10 cellular contexts compared by ENCODE assay signal in genomic region chr9:37984672-37985611, GRCh38.
DNase-seq lines count a peak whose midpoint lies in the region; ATAC-seq and TF ChIP-seq lines count a peak whose summit lies in the region.
"Had no signal": no experiment of that assay in that cellular context is flagged by ENCODE, and none has a peak within 500 bp of the region (broad histone marks: within the 10 kb centered on the region; RNA-seq: fewer than 3 reads in every experiment).

No MANE protein-coding gene starts in this region.

- POLR2A ChIA-PET in activated CD4-positive, alpha-beta T cell treated with anti-CD3 and anti-CD28 coated beads for 36 hours (lab: Charles Lee), result no interaction called here

- H3K4me1 Mint-ChIP-seq in activated CD4-positive, alpha-beta T cell treated with anti-CD3 and anti-CD28 coated beads for 36 hours, result no peaks in the 10 kb centered on the region

- H3K4me3 ChIP-seq in RWPE2 (ENCODE audit: severe bottlenecking) (no peak overlapping the region), foreskin fibroblast (ENCODE audit: low read depth in 1 of 2, low read length in 2 of 2) (no peak overlapping the region), spleen (no peak overlapping the region)

- H3K36me3 ChIP-seq in RWPE2 (ENCODE audit: low read depth) (peaks cover 23% of the 10 kb centered on the region), spleen (no peaks in the 10 kb centered on the region)

- H3K36me3 Mint-ChIP-seq in activated CD4-positive, alpha-beta T cell treated with anti-CD3 and anti-CD28 coated beads for 36 hours (ENCODE audit: low read depth), result peaks cover 2% of the 10 kb centered on the region
- H3K36me3 Mint-ChIP-seq: T-cell had no signal

- H3K27me3 Mint-ChIP-seq in activated CD4-positive, alpha-beta T cell treated with anti-CD3 and anti-CD28 coated beads for 36 hours, result no peaks in the 10 kb centered on the region
- H3K27me3 Mint-ChIP-seq: T-cell had no signal

- no peak for DNase-seq in activated CD4-positive, alpha-beta T cell treated with anti-CD3 and anti-CD28 coated beads for 36 hours
- no peak for DNase-seq in activated CD4-positive, alpha-beta T cell treated with anti-CD3 and anti-CD28 coated beads, Interleukin-2, amount 50 U/mL, for 4 hours
- peak; percentile 48 for DNase-seq in RWPE2 (ENCODE audit: low spot score)
- DNase-seq in foreskin fibroblast, result peak; percentile 53 to 75
- peak; percentile 47 for DNase-seq in spleen
- no peak for DNase-seq in medulla oblongata (ENCODE audit: extremely low spot score)
- DNase-seq: H7, T-cell had no signal

- H3K27ac Mint-ChIP-seq in activated CD4-positive, alpha-beta T cell treated with anti-CD3 and anti-CD28 coated beads for 36 hours, result no peak overlapping the region
- H3K27ac Mint-ChIP-seq: T-cell had no signal

- peak; percentile 86 for ATAC-seq in activated CD4-positive, alpha-beta T cell treated with anti-CD3 and anti-CD28 coated beads for 36 hours
- ATAC-seq in RWPE2 (ENCODE audit: low read depth), result peak; percentile 92
- ATAC-seq in HG02610 (IDR thresholded peaks at IDR 0.05; ENCODE audit: unreplicated experiment), result no peak
- no peak for ATAC-seq in HG03108 (IDR thresholded peaks at IDR 0.05; ENCODE audit: unreplicated experiment)

- no peaks in the 10 kb centered on the region for H3K27me3 ChIP-seq in RWPE2 (ENCODE audit: insufficient read depth, poor library complexity, severe bottlenecking)
- no peaks in the 10 kb centered on the region for H3K27me3 ChIP-seq in spleen (replicated peaks in 1 of 7)

- WGBS in spleen, 5 donors, result 68 to 79% (median 75%) methylated on average over 23 to 26 of the region's 26 CpGs

- H3K4me1 ChIP-seq in RWPE2 (ENCODE audit: insufficient read depth, poor library complexity, severe bottlenecking) (peaks cover 15% of the 10 kb centered on the region), spleen (peaks cover 0 to 19% (median 11%) of the 10 kb centered on the region in 6 donors)

- peak overlapping the region; percentile 58 for H3K27ac ChIP-seq in RWPE2 (ENCODE audit: poor library complexity, severe bottlenecking)
- no peak overlapping the region for H3K27ac ChIP-seq in spleen

- intact Hi-C loops in activated CD4-positive, alpha-beta T cell treated with anti-CD3 and anti-CD28 coated beads for 36 hours (cut with DNase I, micrococcal nuclease), result no loop called here
- intact Hi-C loops in spleen (cut with DNase I; ENCODE audit: low total_unique reads), result no loop called here

- H3K4me3 Mint-ChIP-seq in activated CD4-positive, alpha-beta T cell treated with anti-CD3 and anti-CD28 coated beads for 36 hours, result no peak overlapping the region
- H3K4me3 Mint-ChIP-seq: T-cell had no signal

- no peaks in the 10 kb centered on the region for H3K9me3 Mint-ChIP-seq in activated CD4-positive, alpha-beta T cell treated with anti-CD3 and anti-CD28 coated beads for 36 hours (ENCODE audit: low read depth)
- H3K9me3 Mint-ChIP-seq: T-cell had no signal

- CTCF ChIA-PET in activated CD4-positive, alpha-beta T cell treated with anti-CD3 and anti-CD28 coated beads for 36 hours (lab: Charles Lee), result no interaction called here

- no peak for TF ChIP-seq POLR2A in spleen (IDR thresholded peaks at IDR 0.05)

- H3K9me3 ChIP-seq in RWPE2 (ENCODE audit: severe bottlenecking), result no peaks in the 10 kb centered on the region
- no peaks in the 10 kb centered on the region for H3K9me3 ChIP-seq in spleen

- TF ChIP-seq CTCF in RWPE2 (IDR thresholded peaks at IDR 0.05; ENCODE audit: poor library complexity, severe bottlenecking) (no peak), foreskin fibroblast (IDR thresholded peaks at IDR 0.05; ENCODE audit: low read depth, low read length) (no peak), spleen (IDR thresholded peaks at IDR 0.05 in 8 of 11, conservative IDR thresholded peaks at IDR 0.05 in 3 of 11) (no peak)

Comparison
In these comparisons a context has a peak if more than half of its experiments do, and no peak if none do; other contexts are left out.
1. ATAC-seq: peak in activated CD4-positive, alpha-beta T cell treated with anti-CD3 and anti-CD28 coated beads for 36 hours (single experiment) and RWPE2 (single experiment); none in HG02610 (single experiment) and HG03108 (single experiment).
2. DNase-seq: peak in RWPE2 (single experiment), foreskin fibroblast (2 of 2) and spleen (single experiment); none in activated CD4-positive, alpha-beta T cell treated with anti-CD3 and anti-CD28 coated beads for 36 hours (single experiment), activated CD4-positive, alpha-beta T cell treated with anti-CD3 and anti-CD28 coated beads, Interleukin-2, amount 50 U/mL, for 4 hours (0 of 2) and medulla oblongata (single experiment).